In genomic region chr17:19361975-19362292, GRCh38 we compare ENCODE assay signal across 7 cellular contexts. TPM values are rescaled to one million over a fixed set of nuclear protein-coding genes. Genes with fewer than 3 reads are reported as not detected.
DNase-seq lines count a peak whose midpoint lies in the region; ATAC-seq, FAIRE-seq and TF ChIP-seq lines count a peak whose summit lies in the region.

No MANE protein-coding gene starts in this region.

- no peaks in the 10 kb centered on the region for H3K9me3 Mint-ChIP-seq in activated naive CD8-positive, alpha-beta T cell treated with anti-CD3 and anti-CD28 coated beads for 36 hours
- H3K9me3 Mint-ChIP-seq in stimulated activated naive CD8-positive, alpha-beta T cell treated with anti-CD3 and anti-CD28 coated beads, Interleukin-15, amount 100 ng/mL, for 72 hours = no peaks in the 10 kb centered on the region

- peak overlapping the region; percentile 85 for H3K9ac ChIP-seq in keratinocyte (ENCODE audit: control insufficient read depth, extremely low read depth, insufficient read depth, low read length)

- peaks cover 2% of the 10 kb centered on the region for H3K79me2 ChIP-seq in keratinocyte (ENCODE audit: control insufficient read depth, insufficient read depth, low read length)

- H3K27ac ChIP-seq in keratinocyte (ENCODE audit: control insufficient read depth, insufficient read depth, low read length) = peak overlapping the region; percentile 79

- peak overlapping the region; percentile 82 for H3K4me3 Mint-ChIP-seq in activated naive CD8-positive, alpha-beta T cell treated with anti-CD3 and anti-CD28 coated beads for 36 hours
- H3K4me3 Mint-ChIP-seq in stimulated activated naive CD8-positive, alpha-beta T cell treated with anti-CD3 and anti-CD28 coated beads, Interleukin-15, amount 100 ng/mL, for 72 hours = peak overlapping the region; percentile 78 to 83

- dilution Hi-C loops in keratinocyte (cut with MboI; ENCODE audit: extremely low pct_ligation_motif_present, low sequenced_read_pairs) = loop anchor here (5.0 to 25.0 kb wide), 2 partner anchors 95 to 300 kb away; no protein-coding TSS in a partner anchor

- peaks cover 6% of the 10 kb centered on the region for H3K4me1 Mint-ChIP-seq in activated naive CD8-positive, alpha-beta T cell treated with anti-CD3 and anti-CD28 coated beads for 36 hours
- H3K4me1 Mint-ChIP-seq in stimulated activated naive CD8-positive, alpha-beta T cell treated with anti-CD3 and anti-CD28 coated beads, Interleukin-15, amount 100 ng/mL, for 72 hours = peaks cover 22% of the 10 kb centered on the region

- H4K20me1 ChIP-seq in keratinocyte (ENCODE audit: control insufficient read depth, extremely low read depth, insufficient read depth, low read length) = no peaks in the 10 kb centered on the region

- H2AFZ ChIP-seq in keratinocyte (ENCODE audit: control insufficient read depth, low read length) = peak overlapping the region; percentile 93

- no peaks in the 10 kb centered on the region for H3K9me3 ChIP-seq in keratinocyte (ENCODE audit: control insufficient read depth, low read depth, low read length)

- no peak for TF ChIP-seq CTCF in keratinocyte (optimal IDR thresholded peaks at IDR 0.05 in 1 of 3, IDR thresholded peaks at IDR 0.05 in 1 of 3, conservative IDR thresholded peaks at IDR 0.05 in 1 of 3; ENCODE audit: extremely low read depth in 1 of 3, insufficient read depth in 2 of 3, low read length in 3 of 3)

- H3K4me2 ChIP-seq in keratinocyte (ENCODE audit: control insufficient read depth, extremely low read depth, insufficient read depth, low read depth, low read length) = peak overlapping the region; percentile 88

- no peaks in the 10 kb centered on the region for H3K9me1 ChIP-seq in keratinocyte (ENCODE audit: control insufficient read depth, extremely low read depth, insufficient read depth, low read length)

- no peaks in the 10 kb centered on the region for H3K27me3 ChIP-seq in keratinocyte (ENCODE audit: control insufficient read depth, extremely low read depth, insufficient read depth, low read length)

- peak; percentile 15 for ATAC-seq in HG03135 (IDR thresholded peaks at IDR 0.05; ENCODE audit: unreplicated experiment)
- no peak for ATAC-seq in stimulated activated naive CD8-positive, alpha-beta T cell treated with anti-CD3 and anti-CD28 coated beads, Interleukin-15, amount 100 ng/mL, for 72 hours
- no peak for ATAC-seq in HG02678 (IDR thresholded peaks at IDR 0.05; ENCODE audit: unreplicated experiment)

- H3K27me3 Mint-ChIP-seq in activated naive CD8-positive, alpha-beta T cell treated with anti-CD3 and anti-CD28 coated beads for 36 hours = peaks cover 4% of the 10 kb centered on the region
- H3K27me3 Mint-ChIP-seq in stimulated activated naive CD8-positive, alpha-beta T cell treated with anti-CD3 and anti-CD28 coated beads, Interleukin-15, amount 100 ng/mL, for 72 hours = peaks cover 50% of the 10 kb centered on the region

- H3K4me3 ChIP-seq in keratinocyte (ENCODE audit: control insufficient read depth in 2 of 3, extremely low read depth in 1 of 3, insufficient read depth in 2 of 3, low read depth in 1 of 3, low read length in 3 of 3) = peak overlapping the region; percentile 68 to 90 (median 85)

- FAIRE-seq in keratinocyte (lab: Jason Lieb, UNC) = peak; percentile 64

- peaks cover 0 to 5% of the 10 kb centered on the region in 2 experiments for H3K36me3 ChIP-seq in keratinocyte (ENCODE audit: control insufficient read depth in 2 of 2, extremely low read depth in 1 of 2, insufficient read depth in 2 of 2, low read length in 2 of 2)

- DNase-seq in activated naive CD8-positive, alpha-beta T cell treated with anti-CD3 and anti-CD28 coated beads for 36 hours = no peak
- DNase-seq in keratinocyte (ENCODE audit: low read depth, low spot score) (no peak), kidney tubule cell (ENCODE audit: low spot score) (no peak)
- no peak for DNase-seq in stimulated activated naive CD8-positive, alpha-beta T cell treated with anti-CD3 and anti-CD28 coated beads, Interleukin-15, amount 100 ng/mL, for 72 hours
- no peak for DNase-seq in activated CD4-positive, CD25-positive, alpha-beta regulatory T cell treated with anti-CD3 and anti-CD28 coated beads, Interleukin-2, amount 50 U/mL, for 72 hours

- H3K27ac Mint-ChIP-seq in activated naive CD8-positive, alpha-beta T cell treated with anti-CD3 and anti-CD28 coated beads for 36 hours = no peak overlapping the region
- no peak overlapping the region for H3K27ac Mint-ChIP-seq in stimulated activated naive CD8-positive, alpha-beta T cell treated with anti-CD3 and anti-CD28 coated beads, Interleukin-15, amount 100 ng/mL, for 72 hours

- peaks cover 12% of the 10 kb centered on the region for H3K4me1 ChIP-seq in keratinocyte (ENCODE audit: control insufficient read depth, extremely low read depth, insufficient read depth, low read length)

- no peaks in the 10 kb centered on the region for H3K36me3 Mint-ChIP-seq in activated naive CD8-positive, alpha-beta T cell treated with anti-CD3 and anti-CD28 coated beads for 36 hours

RNA-seq across cellular contexts. Expression of gene B9D1, which starts 0.6 kb away (rescaled TPM):
- total RNA-seq in activated naive CD8-positive, alpha-beta T cell treated with anti-CD3 and anti-CD28 coated beads for 36 hours = 1 to 10 TPM; 4.7 to 7.3 TPM
- 27.1 to 31.7 TPM (median 30.3 TPM) in 3 replicates for polyA plus RNA-seq in keratinocyte
- 2.7 TPM for polyA plus RNA-seq in keratinocyte (2011; ENCODE audit: low read depth)
- 21.7 and 33.7 TPM in 2 replicates for polyA plus RNA-seq in keratinocyte (2011; cell fraction: cytosol; rRNA removed)
- 17.1 and 23.4 TPM in 2 replicates for polyA plus RNA-seq in keratinocyte (2011; cell fraction: nucleus; rRNA removed)
- polyA plus RNA-seq in keratinocyte (2012; ENCODE audit: low replicate concordance) = 8.4 and 21.4 TPM in 2 replicates
- polyA minus RNA-seq in keratinocyte = 14.9 to 31.9 TPM (median 26.9 TPM) in 3 replicates
- polyA minus RNA-seq in keratinocyte (2011; cell fraction: cytosol; rRNA and poly(A)+ RNA removed) = 18.2 TPM
- 8.0 and 8.7 TPM in 2 replicates for polyA minus RNA-seq in keratinocyte (2011; cell fraction: nucleus; rRNA and poly(A)+ RNA removed)

RNA-seq across cellular contexts. Expression of gene MAPK7, which starts 16.4 kb away (rescaled TPM):
- 10 to 100 TPM; 14.0 to 16.0 TPM for total RNA-seq in activated naive CD8-positive, alpha-beta T cell treated with anti-CD3 and anti-CD28 coated beads for 36 hours
- polyA plus RNA-seq in keratinocyte = 4.3 to 11.1 TPM (median 5.4 TPM) in 3 replicates
- polyA plus RNA-seq in keratinocyte (2011; ENCODE audit: low read depth) = 2.8 TPM
- 5.5 and 7.5 TPM in 2 replicates for polyA plus RNA-seq in keratinocyte (2011; cell fraction: cytosol; rRNA removed)
- 18.1 and 19.4 TPM in 2 replicates for polyA plus RNA-seq in keratinocyte (2011; cell fraction: nucleus; rRNA removed)
- polyA plus RNA-seq in keratinocyte (2012; ENCODE audit: low replicate concordance) = 12.9 and 14.2 TPM in 2 replicates
- 14.9 to 65.1 TPM (median 19.7 TPM) in 3 replicates for polyA minus RNA-seq in keratinocyte
- polyA minus RNA-seq in keratinocyte (2011; cell fraction: cytosol; rRNA and poly(A)+ RNA removed) = 15.2 TPM
- polyA minus RNA-seq in keratinocyte (2011; cell fraction: nucleus; rRNA and poly(A)+ RNA removed) = 25.7 and 26.4 TPM in 2 replicates

RNA-seq across cellular contexts. Expression of gene MFAP4, which starts 25.1 kb away (rescaled TPM):
- total RNA-seq in activated naive CD8-positive, alpha-beta T cell treated with anti-CD3 and anti-CD28 coated beads for 36 hours = under 1 TPM; 0.14 to 0.41 TPM
- polyA plus RNA-seq in keratinocyte = not detected in 3 replicates
- not detected for polyA plus RNA-seq in keratinocyte (2011; ENCODE audit: low read depth)
- not detected in 2 replicates for polyA plus RNA-seq in keratinocyte (2011; cell fraction: cytosol; rRNA removed)
- polyA plus RNA-seq in keratinocyte (2011; cell fraction: nucleus; rRNA removed) = not detected in 2 replicates
- 0.32 and 0.38 TPM in 2 replicates for polyA plus RNA-seq in keratinocyte (2012; ENCODE audit: low replicate concordance)
- not detected in 3 replicates for polyA minus RNA-seq in keratinocyte
- polyA minus RNA-seq in keratinocyte (2011; cell fraction: cytosol; rRNA and poly(A)+ RNA removed) = not detected
- not detected in 2 replicates for polyA minus RNA-seq in keratinocyte (2011; cell fraction: nucleus; rRNA and poly(A)+ RNA removed)

RNA-seq across cellular contexts. Expression of gene RNF112, which starts 49.1 kb away (rescaled TPM):
- under 1 TPM in 1 of 2 experiments, not detected in 1; 0.10 TPM for total RNA-seq in activated naive CD8-positive, alpha-beta T cell treated with anti-CD3 and anti-CD28 coated beads for 36 hours
- polyA plus RNA-seq in keratinocyte = 0.05 to 0.13 TPM in 2 of 3 replicates, not detected in the other
- polyA plus RNA-seq in keratinocyte (2011; ENCODE audit: low read depth) = 1.2 TPM
- polyA plus RNA-seq in keratinocyte (2011; cell fraction: cytosol; rRNA removed) = not detected in 2 replicates
- polyA plus RNA-seq in keratinocyte (2011; cell fraction: nucleus; rRNA removed) = 0.32 and 0.59 TPM in 2 replicates
- 0.05 and 1.9 TPM in 2 replicates for polyA plus RNA-seq in keratinocyte (2012; ENCODE audit: low replicate concordance)
- 0.07 to 0.10 TPM in 2 of 3 replicates, not detected in the other for polyA minus RNA-seq in keratinocyte
- polyA minus RNA-seq in keratinocyte (2011; cell fraction: cytosol; rRNA and poly(A)+ RNA removed) = not detected
- polyA minus RNA-seq in keratinocyte (2011; cell fraction: nucleus; rRNA and poly(A)+ RNA removed) = not detected in 2 replicates
